ENCODE assay signal across 9 cellular contexts in the genomic region with DNA sequence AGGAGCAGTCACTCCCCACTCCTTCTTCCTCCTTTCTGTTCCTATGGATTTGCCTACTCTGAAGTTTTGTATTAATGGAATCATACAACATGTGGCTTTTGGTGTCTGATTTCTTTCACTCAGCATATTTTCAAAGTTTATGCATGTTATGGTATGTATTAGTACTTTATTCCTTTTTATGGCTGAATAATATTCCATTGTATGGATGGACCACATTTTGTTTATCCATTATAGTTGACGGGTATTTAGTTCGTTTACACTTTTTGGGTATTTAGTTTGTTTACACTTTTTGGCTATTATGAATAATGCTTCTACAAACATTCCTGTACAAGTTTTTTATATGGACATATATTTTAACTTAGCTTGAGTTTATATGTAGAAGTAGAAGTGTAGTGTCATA.
"Had no signal": no experiment of that assay in that cellular context is flagged by ENCODE, and none has a peak within 500 bp of the region (broad histone marks: within the 10 kb centered on the region; RNA-seq: fewer than 3 reads in every experiment).

No MANE protein-coding gene starts in this region.

- H3K27ac Mint-ChIP-seq: GM23338, HFFc6, IgD-negative memory B cell had no signal

- DNase-seq: H9, HCEC 1CT, HFFc6, KG1 had no signal

- H2AFZ ChIP-seq: GM23338 had no signal

- H3K27ac ChIP-seq: HL-60 had no signal

- H3K4me1 Mint-ChIP-seq: GM23338, H9, IgD-negative memory B cell had no signal

- ATAC-seq: GM23338 had no signal

- H3K4me3 ChIP-seq: GM23338 had no signal

- H3K4me2 ChIP-seq: GM23338 had no signal

- H3K4me3 Mint-ChIP-seq: GM23338, H9, HFFc6, IgD-negative memory B cell had no signal

- FAIRE-seq: H1, H54 had no signal

- H3K9me3 Mint-ChIP-seq: GM23338, H9, HFFc6 had no signal

- H3K27me3 Mint-ChIP-seq: IgD-negative memory B cell had no signal
